Comparison of ENCODE assay signal across 25 cellular contexts in the genomic region with DNA sequence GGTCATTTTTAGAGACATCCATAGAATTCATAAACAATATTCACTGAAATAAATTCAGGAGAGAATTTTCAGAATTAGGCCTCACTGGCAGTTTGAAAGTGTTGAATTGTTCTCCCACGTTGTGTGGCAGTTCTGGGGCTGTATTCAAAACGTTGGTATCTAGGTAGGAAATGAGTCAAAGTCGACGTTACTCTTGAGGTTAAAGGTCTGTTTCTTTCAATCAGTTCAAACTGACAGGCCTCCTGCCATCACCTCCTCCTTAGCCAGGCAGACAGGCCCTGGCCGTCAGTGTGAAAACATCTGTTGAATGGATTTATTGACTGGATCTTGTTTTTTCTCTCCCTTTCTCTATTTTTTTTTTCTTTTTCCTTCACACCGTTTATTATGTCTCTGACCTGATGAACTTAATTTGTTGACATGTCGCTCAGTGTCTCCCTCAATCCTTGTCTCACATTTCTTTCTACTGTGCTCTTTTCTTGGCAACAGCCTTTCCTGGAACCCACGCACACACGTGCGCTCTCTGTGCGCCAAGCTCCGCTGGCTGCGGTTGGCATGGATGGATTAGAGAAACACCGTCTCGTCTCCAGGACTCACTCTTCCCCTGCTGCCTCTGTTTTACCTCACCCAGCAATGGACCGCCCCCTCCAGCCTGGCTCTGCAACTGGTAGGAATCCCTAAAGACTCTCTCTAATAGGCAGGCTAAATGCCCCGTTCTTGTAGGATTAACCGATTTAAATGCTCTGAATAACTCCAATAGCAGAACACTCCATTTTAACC.
DNase-seq lines count a peak whose midpoint lies in the region; FAIRE-seq and TF ChIP-seq lines count a peak whose summit lies in the region.
"Had no signal": no experiment of that assay in that cellular context is flagged by ENCODE, and none has a peak within 500 bp of the region (broad histone marks: within the 10 kb centered on the region; RNA-seq: fewer than 3 reads in every experiment).

No MANE protein-coding gene starts in this region.

- TF ChIP-seq POLR2A in H54 (IDR thresholded peaks at IDR 0.05; ENCODE audit: low read depth, low read length), result no peak

- no peaks in the 10 kb centered on the region for H4K20me1 ChIP-seq in fibroblast of lung (ENCODE audit: control insufficient read depth, extremely low read depth, insufficient read depth, low read length)

- BruUV-seq in MCF 10A (replicated peaks; lab: Mats Ljungman, UMichigan), result no TSS peak

- no peaks in the 10 kb centered on the region for H3K4me1 Mint-ChIP-seq in MCF 10A (ENCODE audit: insufficient read depth, unreplicated experiment)
- H3K4me1 Mint-ChIP-seq in activated T-helper 1 cell treated with anti-CD3 and anti-CD28 coated beads, Interleukin-12 subunit alpha, Interleukin-12 subunit beta, Interleukin-2, Interleukin-4 antibody, amounts not matched to agents 30 ng/mL and 10 ng/mL and 1 ng/mL, durations not matched to agents 14 hours and 24 hours and 36 hours (ENCODE audit: low read depth), result no peaks in the 10 kb centered on the region
- H3K4me1 Mint-ChIP-seq: activated CD4-positive, alpha-beta T cell treated with anti-CD3 and anti-CD28 coated beads for 36 hours; B cell; CD8-positive, alpha-beta memory T cell; central memory CD8-positive, alpha-beta T cell had no signal

- H3K9me3 ChIP-seq in fibroblast of lung (ENCODE audit: control insufficient read depth, insufficient read depth, low read depth, low read length), result no peaks in the 10 kb centered on the region
- H3K9me3 ChIP-seq: mucosa of descending colon, SJCRH30, upper lobe of right lung had no signal

- no peaks in the 10 kb centered on the region for H3K79me2 ChIP-seq in fibroblast of lung (ENCODE audit: control insufficient read depth, insufficient read depth, low read length)
- H3K79me2 ChIP-seq: hepatocyte had no signal

- TF ChIP-seq CTCF in fibroblast of lung (conservative IDR thresholded peaks at IDR 0.05 in 1 of 2, IDR thresholded peaks at IDR 0.05 in 1 of 2; ENCODE audit: low read depth in 1 of 2, low read length in 2 of 2) (no peak), GM20000 (IDR thresholded peaks at IDR 0.05; ENCODE audit: extremely low read depth, missing control alignments) (no peak), MCF 10A (IDR thresholded peaks at IDR 0.05; ENCODE audit: unreplicated experiment) (no peak)

- no peak overlapping the region for H3K4me3 ChIP-seq in fibroblast of lung (replicated peaks in 1 of 4; ENCODE audit: control extremely low read depth in 1 of 4, insufficient read depth in 1 of 4, low read depth in 3 of 4, low read length in 4 of 4)
- H3K4me3 ChIP-seq: hepatocyte, mucosa of descending colon, SJCRH30, upper lobe of right lung had no signal

- peak; percentile 75 for FAIRE-seq in H54 (lab: Jason Lieb, UNC)

- CTCF ChIA-PET in MCF 10A (lab: Yijun Ruan, JAX), result no interaction called here

- H3K36me3 ChIP-seq in fibroblast of lung (ENCODE audit: control insufficient read depth, insufficient read depth, low read length), result no peaks in the 10 kb centered on the region
- H3K36me3 ChIP-seq: SJCRH30, upper lobe of right lung had no signal

- H3K4me3 Mint-ChIP-seq in MCF 10A (ENCODE audit: unreplicated experiment), result no peak overlapping the region
- no peak overlapping the region for H3K4me3 Mint-ChIP-seq in activated T-helper 1 cell treated with anti-CD3 and anti-CD28 coated beads, Interleukin-12 subunit alpha, Interleukin-12 subunit beta, Interleukin-2, Interleukin-4 antibody, amounts not matched to agents 30 ng/mL and 10 ng/mL and 1 ng/mL, durations not matched to agents 14 hours and 24 hours and 36 hours
- H3K4me3 Mint-ChIP-seq: activated CD4-positive, alpha-beta T cell treated with anti-CD3 and anti-CD28 coated beads for 36 hours; activated T-cell treated with anti-CD3 and anti-CD28 coated beads, Interleukin-2, amount 50 U/mL, for 24 hours; B cell; CD8-positive, alpha-beta memory T cell; central memory CD8-positive, alpha-beta T cell; neural crest cell had no signal

- no peak for DNase-seq in H54 (ENCODE audit: insufficient read length, low spot score)
- peak; percentile 15 for DNase-seq in RKO (ENCODE audit: low spot score)
- DNase-seq in fibroblast of lung (ENCODE audit: low read depth in 2 of 2), result peak in 1 of 2 donors; percentile 11
- peak; percentile 34 for DNase-seq in posterior vena cava (ENCODE audit: low spot score)
- no peak for DNase-seq in GM20000 (ENCODE audit: low spot score)
- no peak for DNase-seq in MCF 10A (ENCODE audit: unreplicated experiment)
- no peak for DNase-seq in activated T-helper 1 cell treated with anti-CD3 and anti-CD28 coated beads, Interleukin-12 subunit alpha, Interleukin-12 subunit beta, Interleukin-2, Interleukin-4 antibody, amounts not matched to agents 30 ng/mL and 10 ng/mL and 1 ng/mL, durations not matched to agents 14 hours and 24 hours and 36 hours (ENCODE audit: low spot score)
- no peak for DNase-seq in midbrain (lab: John Stamatoyannopoulos, UW)
- DNase-seq: activated CD4-positive, alpha-beta T cell treated with anti-CD3 and anti-CD28 coated beads for 36 hours; activated naive CD4-positive, alpha-beta T cell treated with Interleukin-2 at 50 U/mL for 16 hours; activated T-cell treated with anti-CD3 and anti-CD28 coated beads, Interleukin-2, amount 50 U/mL, for 24 hours; amniotic stem cell; CD8-positive, alpha-beta memory T cell; foreskin fibroblast; GF-D8; KBM-7; mucosa of descending colon; NCI-H510A; SJCRH30; substantia nigra; upper lobe of right lung had no signal

- intact Hi-C loops in posterior vena cava (cut with DNase I), result no loop called here
- intact Hi-C loops in MCF 10A (cut with micrococcal nuclease), result no loop called here
- intact Hi-C loops in activated T-helper 1 cell treated with anti-CD3 and anti-CD28 coated beads, Interleukin-12 subunit alpha, Interleukin-12 subunit beta, Interleukin-2, Interleukin-4 antibody, amounts not matched to agents 30 ng/mL and 10 ng/mL and 1 ng/mL, durations not matched to agents 14 hours and 24 hours and 36 hours (cut with micrococcal nuclease), result no loop called here

- no peaks in the 10 kb centered on the region for H3K27me3 Mint-ChIP-seq in MCF 10A (ENCODE audit: insufficient read depth, unreplicated experiment)
- no peaks in the 10 kb centered on the region for H3K27me3 Mint-ChIP-seq in activated T-helper 1 cell treated with anti-CD3 and anti-CD28 coated beads, Interleukin-12 subunit alpha, Interleukin-12 subunit beta, Interleukin-2, Interleukin-4 antibody, amounts not matched to agents 30 ng/mL and 10 ng/mL and 1 ng/mL, durations not matched to agents 14 hours and 24 hours and 36 hours (ENCODE audit: insufficient read depth)
- H3K27me3 Mint-ChIP-seq: activated CD4-positive, alpha-beta T cell treated with anti-CD3 and anti-CD28 coated beads for 36 hours; activated T-cell treated with anti-CD3 and anti-CD28 coated beads, Interleukin-2, amount 50 U/mL, for 24 hours; B cell; central memory CD8-positive, alpha-beta T cell had no signal

- POLR2A ChIA-PET in MCF 10A (lab: Yijun Ruan, JAX), result no interaction called here

- no peaks in the 10 kb centered on the region for H3K36me3 Mint-ChIP-seq in MCF 10A (ENCODE audit: insufficient read depth, unreplicated experiment)
- no peaks in the 10 kb centered on the region for H3K36me3 Mint-ChIP-seq in activated T-helper 1 cell treated with anti-CD3 and anti-CD28 coated beads, Interleukin-12 subunit alpha, Interleukin-12 subunit beta, Interleukin-2, Interleukin-4 antibody, amounts not matched to agents 30 ng/mL and 10 ng/mL and 1 ng/mL, durations not matched to agents 14 hours and 24 hours and 36 hours (ENCODE audit: low read depth)
- H3K36me3 Mint-ChIP-seq: CD8-positive, alpha-beta memory T cell had no signal

- H3K27ac ChIP-seq in fibroblast of lung (ENCODE audit: insufficient read depth, low read length), result no peak overlapping the region
- H3K27ac ChIP-seq: hepatocyte, SJCRH30, upper lobe of right lung had no signal

- no peaks in the 10 kb centered on the region for H3K4me1 ChIP-seq in fibroblast of lung (ENCODE audit: control insufficient read depth, extremely low read depth, insufficient read depth, low read length)
- H3K4me1 ChIP-seq: SJCRH30, upper lobe of right lung had no signal

- H3K4me2 ChIP-seq in fibroblast of lung (ENCODE audit: extremely low read depth, insufficient read depth, low read length), result no peak overlapping the region
- H3K4me2 ChIP-seq: hepatocyte had no signal

- peak overlapping the region; percentile 63 for H2AFZ ChIP-seq in fibroblast of lung (ENCODE audit: low read length)
- H2AFZ ChIP-seq: hepatocyte had no signal

- H3K9me3 Mint-ChIP-seq in MCF 10A (ENCODE audit: unreplicated experiment), result no peaks in the 10 kb centered on the region
- peaks cover 6% of the 10 kb centered on the region for H3K9me3 Mint-ChIP-seq in activated T-helper 1 cell treated with anti-CD3 and anti-CD28 coated beads, Interleukin-12 subunit alpha, Interleukin-12 subunit beta, Interleukin-2, Interleukin-4 antibody, amounts not matched to agents 30 ng/mL and 10 ng/mL and 1 ng/mL, durations not matched to agents 14 hours and 24 hours and 36 hours
- H3K9me3 Mint-ChIP-seq: activated T-cell treated with anti-CD3 and anti-CD28 coated beads, Interleukin-2, amount 50 U/mL, for 24 hours; central memory CD8-positive, alpha-beta T cell; neural crest cell had no signal

- H3K27ac Mint-ChIP-seq in MCF 10A (ENCODE audit: low read depth, unreplicated experiment), result no peak overlapping the region
- H3K27ac Mint-ChIP-seq in activated T-helper 1 cell treated with anti-CD3 and anti-CD28 coated beads, Interleukin-12 subunit alpha, Interleukin-12 subunit beta, Interleukin-2, Interleukin-4 antibody, amounts not matched to agents 30 ng/mL and 10 ng/mL and 1 ng/mL, durations not matched to agents 14 hours and 24 hours and 36 hours, result no peak overlapping the region
- H3K27ac Mint-ChIP-seq: activated CD4-positive, alpha-beta T cell treated with anti-CD3 and anti-CD28 coated beads for 36 hours; activated T-cell treated with anti-CD3 and anti-CD28 coated beads, Interleukin-2, amount 50 U/mL, for 24 hours; B cell; CD8-positive, alpha-beta memory T cell had no signal

- H3K9ac ChIP-seq in fibroblast of lung (ENCODE audit: insufficient read depth, low read length), result no peak overlapping the region

- H3K27me3 ChIP-seq in fibroblast of lung (ENCODE audit: control insufficient read depth, insufficient read depth, low read length), result no peaks in the 10 kb centered on the region
- H3K27me3 ChIP-seq: hepatocyte, SJCRH30, upper lobe of right lung had no signal

Comparison
In these comparisons a context has a peak if more than half of its experiments do, and no peak if none do; other contexts are left out.
1. DNase-seq: peak in RKO (single experiment) and posterior vena cava (single experiment); none in H54 (single experiment), GM20000 (single experiment), MCF 10A (single experiment), activated T-helper 1 cell treated with anti-CD3 and anti-CD28 coated beads, Interleukin-12 subunit alpha, Interleukin-12 subunit beta, Interleukin-2, Interleukin-4 antibody, amounts not matched to agents 30 ng/mL and 10 ng/mL and 1 ng/mL, durations not matched to agents 14 hours and 24 hours and 36 hours (single experiment) and midbrain (single experiment).